12 cellular contexts compared by ENCODE assay signal in genomic region chr7:128344431-128344774, GRCh38. TPM values are rescaled to one million over a fixed set of nuclear protein-coding genes. Genes with fewer than 3 reads are reported as not detected.
DNase-seq lines count a peak whose midpoint lies in the region; ATAC-seq, FAIRE-seq and TF ChIP-seq lines count a peak whose summit lies in the region.
"Had no signal": no experiment of that assay in that cellular context is flagged by ENCODE, and none has a peak within 500 bp of the region (broad histone marks: within the 10 kb centered on the region; RNA-seq: fewer than 3 reads in every experiment).

No MANE protein-coding gene starts in this region.

- peaks cover 38% of the 10 kb centered on the region for H3K4me1 ChIP-seq in Loucy (ENCODE audit: insufficient read depth, low read length, poor library complexity, severe bottlenecking)
- H3K4me1 ChIP-seq in CD4-positive, alpha-beta memory T cell (ENCODE audit: insufficient read depth, low read length): peaks cover 27% of the 10 kb centered on the region

- TF ChIP-seq POLR2A in GM12892 (IDR thresholded peaks at IDR 0.05; ENCODE audit: low read depth, low read length): no peak

- no peaks in the 10 kb centered on the region; the same call in 1 of the 2 replicates for H3K36me3 ChIP-seq in Loucy (ENCODE audit: insufficient read depth, low read length)
- H3K36me3 ChIP-seq in CD4-positive, alpha-beta memory T cell (ENCODE audit: insufficient read depth, low read length): no peaks in the 10 kb centered on the region
- H3K36me3 ChIP-seq in brain microvascular endothelial cell (replicated peaks): no peaks in the 10 kb centered on the region
- H3K36me3 ChIP-seq: right atrium auricular region had no signal

- peak overlapping the region; percentile 86 for H3K4me3 ChIP-seq in Loucy (ENCODE audit: low read length, poor library complexity, severe bottlenecking)
- H3K4me3 ChIP-seq in CD4-positive, alpha-beta memory T cell (ENCODE audit: low read length in 2 of 2): no peak overlapping the region
- no peak overlapping the region for H3K4me3 ChIP-seq in brain microvascular endothelial cell (ENCODE audit: low read depth, low read length)

- POLR2A ChIA-PET in CD4-positive, alpha-beta T cell (lab: Charles Lee): interaction anchor here (0.5 to 2.3 kb wide), 8 partner anchors 47 to 1707 kb away, joined by 3 to 8 read pairs (median 4); partner anchors contain the start of gene ZC3HC1
- POLR2A ChIA-PET in CD4-positive, alpha-beta memory T cell (lab: Charles Lee; ENCODE audit: partially characterized antibody): interaction anchor here (0.7 to 1.8 kb wide), 10 partner anchors 13 to 880 kb away, joined by 3 to 8 read pairs (median 4); partner anchors contain the start of genes AHCYL2, GCC1, HILPDA and METTL2B

- peak overlapping the region; percentile 79 for H3K4me3 Mint-ChIP-seq in CD4-positive, alpha-beta T cell
- H3K4me3 Mint-ChIP-seq in brain: peak overlapping the region; percentile 77 to 90 (median 87)
- H3K4me3 Mint-ChIP-seq in natural killer cell treated with Interleukin-12 subunit alpha and Interleukin-12 subunit beta and Interleukin-15 and Interleukin-18, amount 100 ng/mL, for 72 hours: peak overlapping the region; percentile 92
- peak overlapping the region in 3 of 8 donors; percentile 71 to 95 (median 95) for H3K4me3 Mint-ChIP-seq in CD4-positive, alpha-beta memory T cell

- DNase-seq in CD4-positive, alpha-beta T cell: no peak
- no peak for DNase-seq in natural killer cell treated with Interleukin-12 subunit alpha and Interleukin-12 subunit beta and Interleukin-15 and Interleukin-18, amount 100 ng/mL, for 72 hours (ENCODE audit: low spot score)
- DNase-seq in CD4-positive, alpha-beta memory T cell: no peak
- DNase-seq in hepatic stellate cell (ENCODE audit: low spot score) (no peak), GM12892 (ENCODE audit: insufficient read length) (no peak), brain microvascular endothelial cell (no peak)

- H3F3A ChIP-seq in Loucy (ENCODE audit: low read depth): no peaks in the 10 kb centered on the region

- in situ Hi-C loops in brain microvascular endothelial cell (cut with HindIII; ENCODE audit: low pct_ligation_motif_present, low sequenced_read_pairs): no loop called here

- H3K4me1 Mint-ChIP-seq in CD4-positive, alpha-beta T cell (ENCODE audit: low read depth): peaks cover 47% of the 10 kb centered on the region
- H3K4me1 Mint-ChIP-seq in brain: peaks cover 52% of the 10 kb centered on the region
- peaks cover 26 to 27% of the 10 kb centered on the region in 2 donors for H3K4me1 Mint-ChIP-seq in natural killer cell treated with Interleukin-12 subunit alpha and Interleukin-12 subunit beta and Interleukin-15 and Interleukin-18, amount 100 ng/mL, for 72 hours (ENCODE audit: low read depth in 2 of 2)
- peaks cover 20 to 40% (median 29%) of the 10 kb centered on the region in 4 donors for H3K4me1 Mint-ChIP-seq in CD4-positive, alpha-beta memory T cell

- CTCF ChIA-PET in CD4-positive, alpha-beta T cell (lab: Charles Lee): interaction anchor here (0.7 to 2.0 kb wide), 6 partner anchors 37 to 711 kb away, joined by 3 to 6 read pairs (median 3); partner anchors contain the start of gene TNPO3
- CTCF ChIA-PET in CD4-positive, alpha-beta memory T cell (lab: Charles Lee; ENCODE audit: partially characterized antibody): interaction anchor here (0.8 to 9.2 kb wide), 13 partner anchors 8 to 130 kb away, joined by 3 to 186 read pairs (median 6); no protein-coding TSS in a partner anchor

- H3K9me3 ChIP-seq in CD4-positive, alpha-beta T cell (ENCODE audit: control insufficient read depth, low read length): no peaks in the 10 kb centered on the region
- no peaks in the 10 kb centered on the region for H3K9me3 ChIP-seq in Loucy (ENCODE audit: insufficient read depth, low read depth, low read length)
- no peaks in the 10 kb centered on the region for H3K9me3 ChIP-seq in CD4-positive, alpha-beta memory T cell (ENCODE audit: control insufficient read depth in 1 of 2, low read length in 2 of 2)
- H3K9me3 ChIP-seq: right atrium auricular region had no signal

- H4K20me1 ChIP-seq in Loucy (ENCODE audit: insufficient read depth, low read length, poor library complexity, severe bottlenecking): peaks cover 32% of the 10 kb centered on the region

- peak overlapping the region; percentile 26 for H3K9ac ChIP-seq in Loucy (ENCODE audit: low read depth, low read length, poor library complexity, severe bottlenecking)

- no peak for TF ChIP-seq CTCF in CD4-positive, alpha-beta T cell (IDR thresholded peaks at IDR 0.05)
- TF ChIP-seq CTCF in Loucy (conservative IDR thresholded peaks at IDR 0.05; ENCODE audit: low read length) (no peak), brain (conservative IDR thresholded peaks at IDR 0.05) (no peak), brain microvascular endothelial cell (IDR thresholded peaks at IDR 0.05; ENCODE audit: low read depth, low read length, missing control alignments) (no peak)

- no peak overlapping the region for H3K27ac ChIP-seq in CD4-positive, alpha-beta T cell (ENCODE audit: low read depth, low read length)
- no peak overlapping the region for H3K27ac ChIP-seq in CD4-positive, alpha-beta memory T cell (ENCODE audit: low read depth, low read length)
- no peak overlapping the region for H3K27ac ChIP-seq in brain microvascular endothelial cell

- no peaks in the 10 kb centered on the region for H3K27me3 ChIP-seq in CD4-positive, alpha-beta T cell (ENCODE audit: control insufficient read depth, insufficient read depth, low read length)
- H3K27me3 ChIP-seq in Loucy (ENCODE audit: insufficient read depth, low read length, poor library complexity, severe bottlenecking): no peaks in the 10 kb centered on the region
- no peaks in the 10 kb centered on the region for H3K27me3 ChIP-seq in CD4-positive, alpha-beta memory T cell (ENCODE audit: insufficient read depth, low read length)
- peaks cover 6% of the 10 kb centered on the region for H3K27me3 ChIP-seq in brain microvascular endothelial cell (replicated peaks)
- H3K27me3 ChIP-seq: right atrium auricular region had no signal

- FAIRE-seq in GM12892 (lab: Jason Lieb, UNC): no peak

- peak overlapping the region; percentile 91 for H3K27ac Mint-ChIP-seq in CD4-positive, alpha-beta T cell
- peak overlapping the region in 4 of 5 experiments; percentile 25 to 82 (median 66) for H3K27ac Mint-ChIP-seq in brain
- H3K27ac Mint-ChIP-seq in natural killer cell treated with Interleukin-12 subunit alpha and Interleukin-12 subunit beta and Interleukin-15 and Interleukin-18, amount 100 ng/mL, for 72 hours: peak overlapping the region in 1 of 2 donors; percentile 84
- H3K27ac Mint-ChIP-seq in CD4-positive, alpha-beta memory T cell: peak overlapping the region in 2 of 7 donors; percentile 51 to 95

- H3K36me3 Mint-ChIP-seq in CD4-positive, alpha-beta T cell (ENCODE audit: low read depth): peaks cover 30% of the 10 kb centered on the region
- peaks cover 5% of the 10 kb centered on the region for H3K36me3 Mint-ChIP-seq in brain
- H3K36me3 Mint-ChIP-seq in natural killer cell treated with Interleukin-12 subunit alpha and Interleukin-12 subunit beta and Interleukin-15 and Interleukin-18, amount 100 ng/mL, for 72 hours: no peaks in the 10 kb centered on the region
- H3K36me3 Mint-ChIP-seq in CD4-positive, alpha-beta memory T cell: peaks cover 6 to 10% of the 10 kb centered on the region in 2 donors

- H3K27me3 Mint-ChIP-seq in CD4-positive, alpha-beta T cell: peaks cover 16% of the 10 kb centered on the region
- peaks cover 16% of the 10 kb centered on the region for H3K27me3 Mint-ChIP-seq in brain
- H3K27me3 Mint-ChIP-seq in natural killer cell treated with Interleukin-12 subunit alpha and Interleukin-12 subunit beta and Interleukin-15 and Interleukin-18, amount 100 ng/mL, for 72 hours: peaks cover 11 to 13% of the 10 kb centered on the region in 2 donors
- peaks cover 3 to 6% of the 10 kb centered on the region in 2 donors for H3K27me3 Mint-ChIP-seq in CD4-positive, alpha-beta memory T cell

- no peaks in the 10 kb centered on the region for H3K9me3 Mint-ChIP-seq in CD4-positive, alpha-beta T cell
- peaks cover 0 to 2% (median 0%) of the 10 kb centered on the region in 5 experiments for H3K9me3 Mint-ChIP-seq in brain
- no peaks in the 10 kb centered on the region for H3K9me3 Mint-ChIP-seq in natural killer cell treated with Interleukin-12 subunit alpha and Interleukin-12 subunit beta and Interleukin-15 and Interleukin-18, amount 100 ng/mL, for 72 hours
- H3K9me3 Mint-ChIP-seq in CD4-positive, alpha-beta memory T cell: no peaks in the 10 kb centered on the region
- H3K9me3 Mint-ChIP-seq: CD8-positive, alpha-beta T cell had no signal

- peak overlapping the region; percentile 99 for H2AFZ ChIP-seq in Loucy (ENCODE audit: low read length)

- H3K9me2 ChIP-seq in Loucy (replicated peaks; ENCODE audit: low read depth, low read length): no peaks in the 10 kb centered on the region

- peak overlapping the region; percentile 92 for H3K4me2 ChIP-seq in Loucy (ENCODE audit: low read depth, low read length, poor library complexity, severe bottlenecking)

- no peak for ATAC-seq in CD4-positive, alpha-beta T cell (ENCODE audit: poor library complexity)
- no peak for ATAC-seq in natural killer cell treated with Interleukin-12 subunit alpha and Interleukin-12 subunit beta and Interleukin-15 and Interleukin-18, amount 100 ng/mL, for 72 hours

- intact Hi-C loops in CD4-positive, alpha-beta T cell (cut with DNase I, micrococcal nuclease): loop anchor here (5.0 to 10.0 kb wide), 9 partner anchors 63 to 1708 kb away; partner anchors contain the start of genes ZC3HC1 (in 2 of the 2), AHCYL2 (in 1 of the 2), ARF5 (in 1 of the 2) and GCC1 (in 1 of the 2)
- intact Hi-C loops in CD4-positive, alpha-beta memory T cell (cut with micrococcal nuclease): loop anchor here (5.0 to 10.0 kb wide), 3 partner anchors 110 to 692 kb away; partner anchors contain the start of genes HILPDA, METTL2B and SND1

- H3K79me2 ChIP-seq in Loucy (ENCODE audit: insufficient read depth, low read length): peaks cover 42% of the 10 kb centered on the region

RNA-seq across cellular contexts. Expression of gene RBM28, which starts 0.7 kb away (rescaled TPM):
- 10 to 100 TPM; 10.1 to 10.5 TPM for total RNA-seq in CD4-positive, alpha-beta T cell
- polyA plus RNA-seq in brain (ENCODE audit: insufficient read depth, low read depth, low replicate concordance): 12.6 TPM
- total RNA-seq in natural killer cell treated with Interleukin-12 subunit alpha and Interleukin-12 subunit beta and Interleukin-15 and Interleukin-18, amount 100 ng/mL, for 72 hours: 10 to 100 TPM; 46.4 to 77.1 TPM
- total RNA-seq in CD4-positive, alpha-beta memory T cell: 10 to 100 TPM; 43.4 to 48.3 TPM
- polyA plus RNA-seq in CD4-positive, alpha-beta memory T cell: 1 to 10 TPM; 2.4 to 9.9 TPM
- polyA plus RNA-seq in GM12892 (2012; ENCODE audit: missing spikeins): 27.5 TPM

RNA-seq across cellular contexts. Expression of gene PRRT4, which starts 17.1 kb away (rescaled TPM):
- total RNA-seq in CD4-positive, alpha-beta T cell: under 1 TPM; 0.47 to 0.63 TPM
- 0.49 TPM for polyA plus RNA-seq in brain (ENCODE audit: insufficient read depth, low read depth, low replicate concordance)
- total RNA-seq in natural killer cell treated with Interleukin-12 subunit alpha and Interleukin-12 subunit beta and Interleukin-15 and Interleukin-18, amount 100 ng/mL, for 72 hours: not detected
- under 1 TPM; 0.52 to 0.58 TPM for total RNA-seq in CD4-positive, alpha-beta memory T cell
- polyA plus RNA-seq in CD4-positive, alpha-beta memory T cell: under 1 TPM; 0.11 to 0.16 TPM
- polyA plus RNA-seq in GM12892 (2012; ENCODE audit: missing spikeins): not detected
- total RNA-seq: M059J, RPMI7951 had no signal
